14 cellular contexts compared by ENCODE assay signal in genomic region chr20:38969708-38970107, GRCh38. TPM values are rescaled to one million over a fixed set of nuclear protein-coding genes. Genes with fewer than 3 reads are reported as not detected.
DNase-seq lines count a peak whose midpoint lies in the region; ATAC-seq, FAIRE-seq and TF ChIP-seq lines count a peak whose summit lies in the region.
"Had no signal": no experiment of that assay in that cellular context is flagged by ENCODE, and none has a peak within 500 bp of the region (broad histone marks: within the 10 kb centered on the region; RNA-seq: fewer than 3 reads in every experiment).

No MANE protein-coding gene starts in this region.

- H4K8ac ChIP-seq in neuronal stem cell (ENCODE audit: low read depth, low read length) = no peak overlapping the region

- H3K4me1 ChIP-seq in astrocyte (ENCODE audit: insufficient read depth, low read length) (peaks cover 17% of the 10 kb centered on the region), left ventricle myocardium inferior (peaks cover 43% of the 10 kb centered on the region), rectal smooth muscle tissue (ENCODE audit: control insufficient read depth, insufficient read depth, low read length) (no peaks in the 10 kb centered on the region), neuronal stem cell (ENCODE audit: control insufficient read depth in 2 of 2, insufficient read depth in 1 of 2, low read depth in 1 of 2, low read length in 2 of 2) (no peaks in the 10 kb centered on the region), MM.1S (ENCODE audit: low read length) (no peaks in the 10 kb centered on the region)

- no peak overlapping the region for H4K91ac ChIP-seq in neuronal stem cell (ENCODE audit: low read depth, low read length, poor library complexity)

- no peak overlapping the region for H2AFZ ChIP-seq in astrocyte (ENCODE audit: low read depth, low read length)
- H2AFZ ChIP-seq in neuronal stem cell (ENCODE audit: low read length) = no peak overlapping the region
- H2AFZ ChIP-seq in MM.1S (ENCODE audit: low read length) = no peak overlapping the region

- peak overlapping the region; percentile 63 for H3K4me2 ChIP-seq in astrocyte (ENCODE audit: low read length)
- H3K4me2 ChIP-seq in neuronal stem cell (ENCODE audit: insufficient read depth, low read length, poor library complexity, severe bottlenecking) = no peak overlapping the region
- H3K4me2 ChIP-seq in MM.1S (ENCODE audit: low read depth, low read length) = no peak overlapping the region

- no peaks in the 10 kb centered on the region for H3K9me2 ChIP-seq in MM.1S (replicated peaks; ENCODE audit: insufficient read depth, low read length)

- H2BK12ac ChIP-seq in neuronal stem cell (ENCODE audit: low read length) = no peak overlapping the region

- no peak overlapping the region for H3K4ac ChIP-seq in neuronal stem cell (ENCODE audit: low read length)

- H4K20me1 ChIP-seq in astrocyte (ENCODE audit: insufficient read depth, low read length) (peaks cover 8% of the 10 kb centered on the region), MM.1S (ENCODE audit: insufficient read depth, low read length) (no peaks in the 10 kb centered on the region)

- no peak overlapping the region for H2AK5ac ChIP-seq in neuronal stem cell (ENCODE audit: low read depth, low read length)

- TF ChIP-seq CTCF in astrocyte (IDR thresholded peaks at IDR 0.05; ENCODE audit: insufficient read depth, low read depth, low read length) = no peak
- TF ChIP-seq CTCF in left ventricle myocardium inferior (IDR thresholded peaks at IDR 0.05; ENCODE audit: borderline replicate concordance) = no peak
- no peak for TF ChIP-seq CTCF in MM.1S (IDR thresholded peaks at IDR 0.05; ENCODE audit: low read length)

- H3K14ac ChIP-seq in neuronal stem cell (ENCODE audit: low read length) = no peak overlapping the region

- H3K27ac Mint-ChIP-seq in astrocyte (ENCODE audit: unreplicated experiment) = peak overlapping the region; percentile 83
- H3K27ac Mint-ChIP-seq: activated naive CD4-positive, alpha-beta T cell treated with anti-CD3 and anti-CD28 coated beads, Interleukin-2, amount 50 U/mL, for 24 hours; natural killer cell treated with Interleukin-12 subunit alpha and Interleukin-12 subunit beta and Interleukin-15 and Interleukin-18, amount 100 ng/mL, for 72 hours had no signal

- H3K27me3 ChIP-seq in astrocyte (ENCODE audit: insufficient read depth, low read length) = no peaks in the 10 kb centered on the region
- no peaks in the 10 kb centered on the region for H3K27me3 ChIP-seq in left ventricle myocardium inferior (ENCODE audit: low read depth)
- no peaks in the 10 kb centered on the region for H3K27me3 ChIP-seq in rectal smooth muscle tissue (ENCODE audit: control insufficient read depth, insufficient read depth, low read length)
- no peaks in the 10 kb centered on the region for H3K27me3 ChIP-seq in neuronal stem cell (ENCODE audit: control insufficient read depth in 3 of 3, insufficient read depth in 3 of 3, low read depth in 1 of 3, low read length in 3 of 3)
- H3K27me3 ChIP-seq in MM.1S (replicated peaks; ENCODE audit: insufficient read depth, low read length) = no peaks in the 10 kb centered on the region
- H3K27me3 ChIP-seq: MG63 had no signal

- H3K9ac ChIP-seq in astrocyte (ENCODE audit: low read length) (peak overlapping the region; percentile 27), rectal smooth muscle tissue (ENCODE audit: low read length) (no peak overlapping the region), neuronal stem cell (ENCODE audit: low read depth, low read length, poor library complexity) (no peak overlapping the region), MM.1S (ENCODE audit: low read length) (no peak overlapping the region)

- H3K36me3 Mint-ChIP-seq in astrocyte (ENCODE audit: low read depth, unreplicated experiment) = peaks cover 9% of the 10 kb centered on the region

- DNase-seq in HCEC 1CT (peak; percentile 38), astrocyte (ENCODE audit: low read depth) (no peak), left ventricle myocardium inferior (no peak), neuronal stem cell (ENCODE audit: low spot score) (no peak), MM.1S (no peak)
- no peak for DNase-seq in stimulated activated CD4-positive, alpha-beta T cell treated with anti-CD3 and anti-CD28 coated beads, Interleukin-4, amount 100 ng/mL, for 24 hours
- DNase-seq: activated CD4-positive, alpha-beta T cell treated with anti-CD3 and anti-CD28 coated beads, Interleukin-2, amount 50 U/mL, for 1 hour; activated T-cell treated with anti-CD3 and anti-CD28 coated beads, Interleukin-2, amount 50 U/mL, for 1 hour; MG63; NCI-H187 had no signal

- H3K36me3 ChIP-seq in astrocyte (ENCODE audit: insufficient read depth, low read length) = peaks cover 2% of the 10 kb centered on the region
- peaks cover 50% of the 10 kb centered on the region for H3K36me3 ChIP-seq in left ventricle myocardium inferior
- no peaks in the 10 kb centered on the region for H3K36me3 ChIP-seq in rectal smooth muscle tissue (ENCODE audit: control insufficient read depth, insufficient read depth, low read length)
- peaks cover 9 to 73% of the 10 kb centered on the region in 2 donors for H3K36me3 ChIP-seq in neuronal stem cell (replicated peaks in 1 of 2; ENCODE audit: control insufficient read depth in 2 of 2, insufficient read depth in 2 of 2, low read length in 2 of 2)
- no peaks in the 10 kb centered on the region for H3K36me3 ChIP-seq in MM.1S (replicated peaks; ENCODE audit: insufficient read depth, low read length)

- H3K27ac ChIP-seq in astrocyte (ENCODE audit: low read depth, low read length) (peak overlapping the region; percentile 76), left ventricle myocardium inferior (replicated peaks) (peak overlapping the region; percentile 26), rectal smooth muscle tissue (ENCODE audit: low read depth, low read length) (peak overlapping the region; percentile 63), neuronal stem cell (replicated peaks; ENCODE audit: low read length) (no peak overlapping the region), MM.1S (ENCODE audit: low read length) (no peak overlapping the region)

- no peak overlapping the region for H3K23ac ChIP-seq in neuronal stem cell (ENCODE audit: low read depth, low read length, poor library complexity)

- no peaks in the 10 kb centered on the region for H3K27me3 Mint-ChIP-seq in astrocyte (ENCODE audit: low read depth, unreplicated experiment)
- H3K27me3 Mint-ChIP-seq: activated naive CD4-positive, alpha-beta T cell treated with anti-CD3 and anti-CD28 coated beads, Interleukin-2, amount 50 U/mL, for 24 hours; natural killer cell treated with Interleukin-12 subunit alpha and Interleukin-12 subunit beta and Interleukin-15 and Interleukin-18, amount 100 ng/mL, for 72 hours had no signal

- no CpG with 5 or more reads among the region's 4 CpGs for WGBS in neuronal stem cell (ENCODE audit: extremely low coverage in 2 of 2, insufficient read length in 2 of 2, insufficient replicate concordance in 1 of 2), 2 donors

- FAIRE-seq in astrocyte (lab: Jason Lieb, UNC) = no peak

- H2BK15ac ChIP-seq in neuronal stem cell (ENCODE audit: low read length) = no peak overlapping the region

- no peak overlapping the region for H2BK120ac ChIP-seq in neuronal stem cell (ENCODE audit: low read depth, low read length)

- H3K4me1 Mint-ChIP-seq in astrocyte (ENCODE audit: low read depth, unreplicated experiment) = peaks cover 25% of the 10 kb centered on the region

- H3K4me3 Mint-ChIP-seq in astrocyte (ENCODE audit: unreplicated experiment) = peak overlapping the region; percentile 36
- H3K4me3 Mint-ChIP-seq: activated naive CD4-positive, alpha-beta T cell treated with anti-CD3 and anti-CD28 coated beads, Interleukin-2, amount 50 U/mL, for 24 hours; natural killer cell treated with Interleukin-12 subunit alpha and Interleukin-12 subunit beta and Interleukin-15 and Interleukin-18, amount 100 ng/mL, for 72 hours had no signal

- no peaks in the 10 kb centered on the region for H3K9me3 Mint-ChIP-seq in astrocyte (ENCODE audit: unreplicated experiment)
- H3K9me3 Mint-ChIP-seq: activated naive CD4-positive, alpha-beta T cell treated with anti-CD3 and anti-CD28 coated beads, Interleukin-2, amount 50 U/mL, for 24 hours; natural killer cell treated with Interleukin-12 subunit alpha and Interleukin-12 subunit beta and Interleukin-15 and Interleukin-18, amount 100 ng/mL, for 72 hours had no signal

- H3K4me3 ChIP-seq in astrocyte (ENCODE audit: insufficient read depth, low read depth, low read length) (no peak overlapping the region), left ventricle myocardium inferior (no peak overlapping the region), rectal smooth muscle tissue (ENCODE audit: low read length) (no peak overlapping the region), neuronal stem cell (ENCODE audit: low read length in 2 of 2) (no peak overlapping the region), MM.1S (ENCODE audit: low read length) (no peak overlapping the region)
- H3K4me3 ChIP-seq: MG63 had no signal

- H3K9me3 ChIP-seq in astrocyte (ENCODE audit: insufficient read depth, low read depth, low read length) (no peaks in the 10 kb centered on the region), left ventricle myocardium inferior (replicated peaks) (no peaks in the 10 kb centered on the region), neuronal stem cell (replicated peaks in 1 of 2; ENCODE audit: control insufficient read depth in 2 of 2, insufficient read depth in 1 of 2, low read depth in 1 of 2, low read length in 2 of 2) (no peaks in the 10 kb centered on the region), MM.1S (replicated peaks; ENCODE audit: insufficient read depth, low read length) (no peaks in the 10 kb centered on the region)
- H3K9me3 ChIP-seq: MG63 had no signal

- H2BK5ac ChIP-seq in neuronal stem cell (ENCODE audit: low read length) = no peak overlapping the region

- H3K79me2 ChIP-seq in astrocyte (ENCODE audit: insufficient read depth, low read length) (peaks cover 31% of the 10 kb centered on the region), MM.1S (ENCODE audit: low read length) (peaks cover 20% of the 10 kb centered on the region)

- H3F3A ChIP-seq in MM.1S (ENCODE audit: insufficient read depth, low read length) = no peaks in the 10 kb centered on the region

- H3K79me1 ChIP-seq in neuronal stem cell (ENCODE audit: low read depth, low read length) = peaks cover 4% of the 10 kb centered on the region

- H3K18ac ChIP-seq in neuronal stem cell (ENCODE audit: low read length) = no peak overlapping the region

- intact Hi-C loops in left ventricle myocardium inferior (cut with micrococcal nuclease) = no loop called here

- ATAC-seq in HG03159 (IDR thresholded peaks at IDR 0.05; ENCODE audit: unreplicated experiment) = no peak
- ATAC-seq: natural killer cell treated with Interleukin-12 subunit alpha and Interleukin-12 subunit beta and Interleukin-15 and Interleukin-18, amount 100 ng/mL, for 72 hours had no signal

RNA-seq across cellular contexts. Expression of gene DHX35, which starts 7.6 kb away (rescaled TPM):
- total RNA-seq in astrocyte (7.8 TPM in 2 replicates), left ventricle myocardium inferior (15.8 TPM)
- polyA plus RNA-seq in neuronal stem cell (2013, experiment 1 of 2) = 10.1 TPM
- 9.5 TPM for polyA plus RNA-seq in neuronal stem cell (2013, experiment 2 of 2)

RNA-seq across cellular contexts. Expression of gene FAM83D, which starts 43.5 kb away (rescaled TPM):
- 2.1 and 3.3 TPM in 2 replicates for total RNA-seq in astrocyte
- 0.77 TPM for total RNA-seq in left ventricle myocardium inferior
- polyA plus RNA-seq in neuronal stem cell (2013, experiment 1 of 2) = 36.7 TPM
- polyA plus RNA-seq in neuronal stem cell (2013, experiment 2 of 2) = 37.2 TPM

Comparison
In these comparisons a context has a peak if more than half of its experiments do, and no peak if none do; other contexts are left out.
1. H3K27ac ChIP-seq: peak in astrocyte (single experiment), left ventricle myocardium inferior (single experiment) and rectal smooth muscle tissue (single experiment); none in neuronal stem cell (single experiment) and MM.1S (single experiment).